9 cellular contexts compared by ENCODE assay signal in genomic region chr14:102295301-102295700, GRCh38. TPM values are rescaled to one million over a fixed set of nuclear protein-coding genes. Genes with fewer than 3 reads are reported as not detected.
DNase-seq lines count a peak whose midpoint lies in the region; ATAC-seq, FAIRE-seq and TF ChIP-seq lines count a peak whose summit lies in the region.
"Had no signal": no experiment of that assay in that cellular context is flagged by ENCODE, and none has a peak within 500 bp of the region (broad histone marks: within the 10 kb centered on the region; RNA-seq: fewer than 3 reads in every experiment).

No MANE protein-coding gene starts in this region.

- POLR2A ChIA-PET in T-cell (lab: Charles Lee): interaction anchor here in 1 of 2 donors (0.5 kb wide), 1 partner anchor 181 kb away, joined by 7 read pairs; no protein-coding TSS in a partner anchor

- CTCF ChIA-PET in T-cell (lab: Charles Lee): interaction anchor here in 1 of 2 donors (0.6 to 1.1 kb wide), 2 partner anchors 19 to 26 kb away, joined by 3 to 4 read pairs; no protein-coding TSS in a partner anchor

- no peaks in the 10 kb centered on the region for H3K27me3 Mint-ChIP-seq in T-cell

- TF ChIP-seq CTCF in D721Med (IDR thresholded peaks at IDR 0.05; ENCODE audit: insufficient read depth, missing control alignments) (peak; percentile 22), NB4 (IDR thresholded peaks at IDR 0.05; ENCODE audit: low read depth, low read length) (peak; percentile 39)

- no peak overlapping the region for H3K4me3 ChIP-seq in NB4 (ENCODE audit: low read depth, low read length)

- no peaks in the 10 kb centered on the region for H3K4me1 Mint-ChIP-seq in T-cell

- peaks cover 2% of the 10 kb centered on the region for H3K36me3 Mint-ChIP-seq in T-cell

- H3K9me3 Mint-ChIP-seq in T-cell: no peaks in the 10 kb centered on the region

- FAIRE-seq in D721Med (lab: Jason Lieb, UNC): peak; percentile 48

- no peak overlapping the region for H3K27ac Mint-ChIP-seq in T-cell

- no peak for DNase-seq in D721Med (ENCODE audit: insufficient read length, low spot score)
- peak; percentile 44 for DNase-seq in NB4 (ENCODE audit: low read depth)
- DNase-seq in dermis blood vessel endothelial cell: peak; percentile 24
- DNase-seq in myocyte (ENCODE audit: low read depth): peak; percentile 37
- no peak for DNase-seq in NCI-H187 treated with DMSO at 0.1 percent for 48 hours (lab: John Stamatoyannopoulos, UW)
- DNase-seq in T-cell: no peak
- no peak for DNase-seq in UCSD-AML1 (lab: John Stamatoyannopoulos, UW; ENCODE audit: unreplicated experiment)
- DNase-seq: NCI-H2081 treated with DMSO at 0.1 percent for 48 hours had no signal

- no peak overlapping the region for H3K4me3 Mint-ChIP-seq in T-cell

- ATAC-seq in GM19395 (IDR thresholded peaks at IDR 0.05; ENCODE audit: unreplicated experiment): no peak
- ATAC-seq in T-cell (replicated peaks in 1 of 4): no peak

- no peak for TF ChIP-seq POLR2A in NB4 (IDR thresholded peaks at IDR 0.05; ENCODE audit: extremely low read depth, insufficient read length)

RNA-seq across cellular contexts. Expression of gene MOK, which starts 9.7 kb away (rescaled TPM):
- total RNA-seq in dermis blood vessel endothelial cell (2.7 and 3.9 TPM in 2 replicates), myocyte (24.5 and 45.6 TPM in 2 replicates), T-cell (1 to 10 TPM in 3 of 5 donors, under 1 TPM in 2; 0.77 to 4.1 (median 1.9) TPM)
- polyA plus RNA-seq in myocyte (2012): 24.7 TPM

RNA-seq across cellular contexts. Expression of gene ZNF839, which starts 24.2 kb away (rescaled TPM):
- total RNA-seq in dermis blood vessel endothelial cell (5.8 and 8.0 TPM in 2 replicates), myocyte (6.2 and 8.3 TPM in 2 replicates), T-cell (10 to 100 TPM; 17.9 to 24.6 (median 19.9) TPM)
- 5.8 TPM for polyA plus RNA-seq in myocyte (2012)

Comparison
In these comparisons a context has a peak if more than half of its experiments do, and no peak if none do; other contexts are left out.
1. DNase-seq: peak in NB4 (single experiment), dermis blood vessel endothelial cell (single experiment) and myocyte (single experiment); none in D721Med (single experiment), NCI-H187 treated with DMSO at 0.1 percent for 48 hours (single experiment), T-cell (0 of 34) and UCSD-AML1 (single experiment).